ENCODE assay signal across 19 cellular contexts in the genomic region with DNA sequence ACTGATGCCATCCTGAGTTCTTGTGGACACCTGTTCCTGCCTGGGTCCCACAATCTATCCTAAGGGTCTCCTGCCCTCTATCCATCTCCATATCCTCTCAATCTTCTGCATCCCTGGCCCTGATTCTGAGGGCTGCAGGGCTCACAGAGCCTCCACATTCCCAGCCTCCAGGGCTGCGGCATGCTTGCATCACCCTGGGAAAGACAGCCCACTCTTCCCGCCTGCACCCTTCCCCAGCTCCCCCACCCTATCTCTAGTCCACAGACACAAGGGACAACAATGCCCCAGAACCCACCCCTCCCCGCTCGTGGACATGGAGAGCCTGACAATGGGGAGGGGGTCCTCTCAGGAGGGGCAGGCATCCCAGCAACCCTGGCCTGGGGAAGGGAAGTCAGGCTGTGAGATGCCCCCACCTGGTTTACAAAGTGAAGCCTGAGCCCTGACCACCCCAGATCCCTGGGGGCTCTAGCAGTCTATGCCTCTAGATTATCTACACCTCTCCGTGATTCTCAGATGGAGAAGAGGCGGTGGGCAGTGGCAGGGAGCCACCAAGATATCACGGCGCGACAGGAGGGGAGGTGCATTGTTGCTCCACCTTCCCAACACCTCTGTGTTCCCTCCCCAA. TPM values are rescaled to one million over a fixed set of nuclear protein-coding genes. Genes with fewer than 3 reads are reported as not detected.
DNase-seq lines count a peak whose midpoint lies in the region; ATAC-seq and TF ChIP-seq lines count a peak whose summit lies in the region.
"Had no signal": no experiment of that assay in that cellular context is flagged by ENCODE, and none has a peak within 500 bp of the region (broad histone marks: within the 10 kb centered on the region; RNA-seq: fewer than 3 reads in every experiment).

No MANE protein-coding gene starts in this region.

- intact Hi-C loops in left lung (cut with DNase I) (no loop called here), spleen (cut with DNase I; ENCODE audit: low total_unique reads) (no loop called here)

- TF ChIP-seq CTCF in WERI-Rb-1 (IDR thresholded peaks at IDR 0.05; ENCODE audit: low read depth, low read length): no peak
- no peak for TF ChIP-seq CTCF in left lung (IDR thresholded peaks at IDR 0.05)
- TF ChIP-seq CTCF in spleen (IDR thresholded peaks at IDR 0.05 in 8 of 11, conservative IDR thresholded peaks at IDR 0.05 in 3 of 11): no peak

- DNase-seq in activated naive CD4-positive, alpha-beta T cell treated with anti-CD3 and anti-CD28 coated beads, Interleukin-2, amount 50 U/mL, for 72 hours (ENCODE audit: low spot score in 2 of 2): no peak
- no peak for DNase-seq in activated naive CD4-positive, alpha-beta T cell treated with Interleukin-2 at 50 U/mL for 16 hours
- peak; percentile 9 for DNase-seq in WERI-Rb-1
- no peak for DNase-seq in left lung
- peak; percentile 46 for DNase-seq in spleen
- DNase-seq in NCI-H1436 treated with DMSO at 0.1 percent for 48 hours (lab: John Stamatoyannopoulos, UW): no peak
- DNase-seq in ecto neural progenitor cell (ENCODE audit: low spot score): no peak
- no peak for DNase-seq in activated CD4-positive, CD25-positive, alpha-beta regulatory T cell (lab: John Stamatoyannopoulos, UW)
- DNase-seq: activated gamma-delta T cell; central memory CD4-positive, alpha-beta T cell; HFFc6; left colon; NCI-H146; RPMI8226; substantia nigra; SW 1271 had no signal

- H3K9me3 ChIP-seq in WERI-Rb-1 (ENCODE audit: severe bottlenecking): no peaks in the 10 kb centered on the region
- H3K9me3 ChIP-seq in left lung: no peaks in the 10 kb centered on the region
- H3K9me3 ChIP-seq in spleen: no peaks in the 10 kb centered on the region
- H3K9me3 ChIP-seq: A549, esophagus muscularis mucosa had no signal

- no peak for TF ChIP-seq POLR2A in spleen (IDR thresholded peaks at IDR 0.05)

- no peaks in the 10 kb centered on the region for H3K9me3 Mint-ChIP-seq in activated naive CD4-positive, alpha-beta T cell treated with anti-CD3 and anti-CD28 coated beads, Interleukin-2, amount 50 U/mL, for 72 hours
- H3K9me3 Mint-ChIP-seq: HFFc6 had no signal

- H3K36me3 ChIP-seq in WERI-Rb-1: no peaks in the 10 kb centered on the region
- H3K36me3 ChIP-seq in left lung: no peaks in the 10 kb centered on the region
- no peaks in the 10 kb centered on the region for H3K36me3 ChIP-seq in spleen

- H3K4me3 ChIP-seq in WERI-Rb-1 (ENCODE audit: low read depth, low read length): no peak overlapping the region
- no peak overlapping the region for H3K4me3 ChIP-seq in left lung
- no peak overlapping the region for H3K4me3 ChIP-seq in spleen
- H3K4me3 ChIP-seq: A549, esophagus muscularis mucosa had no signal

- H3K4me1 ChIP-seq in left lung: peaks cover 0 to 41% of the 10 kb centered on the region in 2 donors
- H3K4me1 ChIP-seq in spleen: peaks cover 0 to 59% (median 22%) of the 10 kb centered on the region in 6 donors
- H3K4me1 ChIP-seq: A549 had no signal

- no peaks in the 10 kb centered on the region for H3K36me3 Mint-ChIP-seq in activated naive CD4-positive, alpha-beta T cell treated with anti-CD3 and anti-CD28 coated beads, Interleukin-2, amount 50 U/mL, for 72 hours

- ATAC-seq in activated naive CD4-positive, alpha-beta T cell treated with anti-CD3 and anti-CD28 coated beads, Interleukin-2, amount 50 U/mL, for 72 hours: no peak
- no peak for ATAC-seq in left lung
- ATAC-seq: A549, left colon had no signal

- H3K27ac ChIP-seq in WERI-Rb-1 (peak overlapping the region; percentile 66), left lung (peak overlapping the region; percentile 5 to 26), spleen (peak overlapping the region in 1 of 8 donors; percentile 13)
- H3K27ac ChIP-seq: A549 had no signal

- H3K27ac Mint-ChIP-seq in activated naive CD4-positive, alpha-beta T cell treated with anti-CD3 and anti-CD28 coated beads, Interleukin-2, amount 50 U/mL, for 72 hours: peak overlapping the region; percentile 7 to 28
- H3K27ac Mint-ChIP-seq: HFFc6 had no signal

- 80 to 96% (median 92%) methylated on average over 7 to 9 of the region's 9 CpGs for WGBS in spleen, 5 donors

- H3K27me3 ChIP-seq in WERI-Rb-1 (ENCODE audit: insufficient read depth, low read depth, severe bottlenecking) (no peaks in the 10 kb centered on the region), left lung (no peaks in the 10 kb centered on the region), spleen (replicated peaks in 1 of 7) (no peaks in the 10 kb centered on the region)
- H3K27me3 ChIP-seq: esophagus muscularis mucosa had no signal

RNA-seq across cellular contexts. Expression of gene SEMA3G, which starts 10.3 kb away (rescaled TPM):
- total RNA-seq in activated naive CD4-positive, alpha-beta T cell treated with anti-CD3 and anti-CD28 coated beads, Interleukin-2, amount 50 U/mL, for 72 hours: under 1 TPM; 0.20 to 0.33 TPM
- total RNA-seq in left lung (10 to 100 TPM; 30.5 to 36.5 TPM), spleen (10 to 100 TPM in 5 of 7 donors, 1 to 10 TPM in 2; 7.9 to 20.2 (median 10.8) TPM)
- polyA plus RNA-seq in spleen: 1 to 10 TPM; 1.0 to 7.8 (median 3.5) TPM
- total RNA-seq: HFFc6 had no signal
- polyA plus RNA-seq: BJ had no signal

RNA-seq across cellular contexts. Expression of gene TNNC1, which starts 19.2 kb away (rescaled TPM):
- 1 to 10 TPM; 6.6 to 8.4 TPM for total RNA-seq in activated naive CD4-positive, alpha-beta T cell treated with anti-CD3 and anti-CD28 coated beads, Interleukin-2, amount 50 U/mL, for 72 hours
- total RNA-seq in left lung: 100 to 1,000 TPM in 1 of 2 donors, 10 to 100 TPM in 1; 30.7 to 117 TPM
- 1 to 10 TPM in 6 of 7 donors, under 1 TPM in 1; 0.74 to 2.2 (median 1.6) TPM for total RNA-seq in spleen
- 1 to 10 TPM; 2.2 to 5.8 (median 4.4) TPM for polyA plus RNA-seq in spleen

RNA-seq across cellular contexts. Expression of gene NISCH, which starts 20.8 kb away (rescaled TPM):
- 100 to 1,000 TPM in 1 of 2 donors, 10 to 100 TPM in 1; 79.7 to 105 TPM for total RNA-seq in activated naive CD4-positive, alpha-beta T cell treated with anti-CD3 and anti-CD28 coated beads, Interleukin-2, amount 50 U/mL, for 72 hours
- total RNA-seq in left lung (100 to 1,000 TPM in 1 of 2 donors, 10 to 100 TPM in 1; 72.6 to 104 TPM), spleen (10 to 100 TPM; 72.5 to 92.7 (median 86.2) TPM)
- 10 to 100 TPM; 18.9 to 45.1 (median 41.7) TPM for polyA plus RNA-seq in spleen

RNA-seq across cellular contexts. Expression of gene PHF7, which starts 24.1 kb away (rescaled TPM):
- 10 to 100 TPM; 17.2 to 36.0 TPM for total RNA-seq in activated naive CD4-positive, alpha-beta T cell treated with anti-CD3 and anti-CD28 coated beads, Interleukin-2, amount 50 U/mL, for 72 hours
- total RNA-seq in left lung (1 to 10 TPM; 3.9 to 6.5 TPM), spleen (10 to 100 TPM in 1 of 7 donors, 1 to 10 TPM in 6; 4.4 to 14.2 (median 8.6) TPM)
- 1 to 10 TPM; 4.6 to 7.3 (median 4.8) TPM for polyA plus RNA-seq in spleen

RNA-seq across cellular contexts. Expression of gene BAP1, which starts 24.8 kb away (rescaled TPM):
- total RNA-seq in activated naive CD4-positive, alpha-beta T cell treated with anti-CD3 and anti-CD28 coated beads, Interleukin-2, amount 50 U/mL, for 72 hours: 100 to 1,000 TPM; 100 to 148 TPM
- 10 to 100 TPM; 66.6 to 69.8 TPM for total RNA-seq in left lung
- 10 to 100 TPM; 68.1 to 82.8 (median 72.8) TPM for total RNA-seq in spleen
- 10 to 100 TPM; 44.4 to 73.7 (median 72.8) TPM for polyA plus RNA-seq in spleen

Comparison
In these comparisons a context has a peak if more than half of its experiments do, and no peak if none do; other contexts are left out.
1. DNase-seq: peak in WERI-Rb-1 (single experiment) and spleen (single experiment); none in activated naive CD4-positive, alpha-beta T cell treated with anti-CD3 and anti-CD28 coated beads, Interleukin-2, amount 50 U/mL, for 72 hours (0 of 2), activated naive CD4-positive, alpha-beta T cell treated with Interleukin-2 at 50 U/mL for 16 hours (single experiment), left lung (0 of 2), NCI-H1436 treated with DMSO at 0.1 percent for 48 hours (single experiment), ecto neural progenitor cell (single experiment) and activated CD4-positive, CD25-positive, alpha-beta regulatory T cell (0 of 4).
2. RNA of gene SEMA3G, which starts 10.3 kb away (total RNA-seq): 30.5 to 36.5 TPM in left lung and 7.9 to 20.2 TPM in spleen; 0.20 to 0.33 TPM in activated naive CD4-positive, alpha-beta T cell treated with anti-CD3 and anti-CD28 coated beads, Interleukin-2, amount 50 U/mL, for 72 hours; every median in the first group is over 4 times any median in the second.